ENCODE assay signal across 14 cellular contexts in the genomic region with DNA sequence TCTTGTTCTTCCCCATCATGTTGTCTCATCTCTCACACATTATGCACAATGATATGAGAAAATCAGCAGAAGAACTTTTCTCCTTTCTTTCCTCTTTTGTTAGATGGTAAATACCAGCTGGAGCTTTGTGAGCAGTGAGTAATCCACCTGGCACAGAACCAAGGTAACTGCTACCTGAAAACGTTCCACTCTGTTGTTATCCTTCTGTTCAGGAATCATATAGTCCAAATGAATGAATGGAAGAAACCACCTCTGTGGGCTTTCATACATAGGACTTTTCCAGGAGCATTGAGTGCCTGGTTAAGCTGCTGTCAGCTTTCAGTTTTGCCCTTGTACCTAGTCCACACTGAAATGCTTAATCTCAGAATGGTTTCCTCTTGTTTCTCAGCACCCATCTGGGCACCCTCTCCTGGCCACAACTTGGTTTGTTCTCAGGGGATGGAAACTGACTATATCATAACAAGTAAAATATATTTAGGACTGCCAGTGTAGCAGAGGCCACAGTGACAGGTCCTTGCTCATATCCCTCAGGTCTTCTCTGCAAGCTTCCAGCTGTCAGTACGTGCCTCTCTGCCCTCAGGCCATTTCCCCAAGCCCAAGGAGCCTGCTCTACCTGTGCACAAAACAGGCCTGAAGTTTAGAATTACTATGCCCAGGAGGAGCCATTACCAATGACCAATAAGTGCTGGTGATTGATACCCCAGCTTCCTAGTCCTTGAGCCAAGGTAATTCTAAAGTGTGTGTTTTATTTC. TPM values are rescaled to one million over a fixed set of nuclear protein-coding genes. Genes with fewer than 3 reads are reported as not detected.
DNase-seq lines count a peak whose midpoint lies in the region; ATAC-seq, FAIRE-seq and TF ChIP-seq lines count a peak whose summit lies in the region.
"Had no signal": no experiment of that assay in that cellular context is flagged by ENCODE, and none has a peak within 500 bp of the region (broad histone marks: within the 10 kb centered on the region; RNA-seq: fewer than 3 reads in every experiment).

No MANE protein-coding gene starts in this region.

- no peak for FAIRE-seq in HepG2 (lab: Jason Lieb, UNC)

- POLR2A ChIA-PET in HepG2 (lab: Yijun Ruan, JAX) = no interaction called here

- H3K79me2 ChIP-seq in HepG2 (ENCODE audit: insufficient read depth, low read length) = no peaks in the 10 kb centered on the region
- H3K79me2 ChIP-seq: parathyroid adenoma had no signal

- peak; percentile 29 for DNase-seq in DMS153 (lab: John Stamatoyannopoulos, UW)
- DNase-seq in M059J (ENCODE audit: low read depth) = peak; percentile 65
- peak; percentile 70 for DNase-seq in astrocyte of the hippocampus (ENCODE audit: low read depth, low spot score)
- DNase-seq in HepG2 (ENCODE audit: low spot score) = no peak
- no peak for DNase-seq in lower leg skin (ENCODE audit: low spot score in 2 of 2)
- DNase-seq: activated CD4-positive, alpha-beta T cell treated with anti-CD3 and anti-CD28 coated beads for 1 hour; EL; H9; mesenchymal stem cell; NCI-H1048 had no signal

- TF ChIP-seq RAD21 in HepG2 (CRISPR knock-in tag; IDR thresholded peaks at IDR 0.05) = no peak

- TF ChIP-seq CTCF in HepG2 (CRISPR knock-in tag; IDR thresholded peaks at IDR 0.05) = no peak
- no peak for TF ChIP-seq CTCF in lower leg skin (IDR thresholded peaks at IDR 0.05)

- TF ChIP-seq POLR2A in HepG2 (IDR thresholded peaks at IDR 0.05; ENCODE audit: insufficient read depth in 1 of 2, low read depth in 2 of 2, low read length in 2 of 2) (no peak), lower leg skin (IDR thresholded peaks at IDR 0.05) (no peak)

- peaks cover 31% of the 10 kb centered on the region for H3K4me1 ChIP-seq in HepG2 (ENCODE audit: insufficient read depth, low read length)
- H3K4me1 ChIP-seq: parathyroid adenoma had no signal

- H3K9me3 ChIP-seq in HepG2 (ENCODE audit: low read length) = no peaks in the 10 kb centered on the region

- H3K4me3 ChIP-seq in HepG2 (replicated peaks in 1 of 3; ENCODE audit: insufficient read depth in 1 of 3, low read depth in 2 of 3, low read length in 3 of 3) (no peak overlapping the region), lower leg skin (ENCODE audit: low read depth, poor library complexity, severe bottlenecking) (no peak overlapping the region)

- H3K4me2 ChIP-seq in HepG2 (ENCODE audit: low read depth, low read length) = no peak overlapping the region

- no peak overlapping the region for H3K27ac ChIP-seq in HepG2 (ENCODE audit: extremely low read length, insufficient read depth, low read length)
- H3K27ac ChIP-seq: parathyroid adenoma had no signal

- intact Hi-C loops in HepG2 (cut with micrococcal nuclease; ENCODE audit: unreplicated experiment) = no loop called here
- intact Hi-C loops in lower leg skin (cut with DNase I; ENCODE audit: low total_unique reads) = no loop called here

- no peak overlapping the region for H3K9ac ChIP-seq in HepG2 (ENCODE audit: insufficient read depth, low read depth, low read length)
- H3K9ac ChIP-seq: parathyroid adenoma had no signal

- in situ Hi-C loops in HepG2 (cut with HindIII; ENCODE audit: extremely low pct_ligation_motif_present, low pct_unique_long_range_greater_than_20kb) = no loop called here

- BruUV-seq in HepG2 (replicated peaks; lab: Mats Ljungman, UMichigan) = no TSS peak

- H3K36me3 ChIP-seq in HepG2 (replicated peaks in 1 of 2; ENCODE audit: control insufficient read depth in 1 of 2, insufficient read depth in 2 of 2, low read length in 2 of 2) = no peaks in the 10 kb centered on the region

- H4K20me1 ChIP-seq in HepG2 (ENCODE audit: insufficient read depth, low read length) = no peaks in the 10 kb centered on the region

- H3K27me3 ChIP-seq in HepG2 (ENCODE audit: control insufficient read depth in 1 of 2, insufficient read depth in 2 of 2, low read length in 2 of 2) = no peaks in the 10 kb centered on the region

- no peak for TF ChIP-seq EP300 in HepG2 (IDR thresholded peaks at IDR 0.05; ENCODE audit: low read depth in 2 of 2, low read length in 2 of 2)
- TF ChIP-seq EP300 in HepG2 (CRISPR knock-in tag; IDR thresholded peaks at IDR 0.05; ENCODE audit: borderline replicate concordance) = no peak

- 0% methylated on average over 2 of the region's 2 CpGs for WGBS in HepG2 (ENCODE audit: low lambda C conversion rate)
- WGBS in lower leg skin, 2 donors = 18 to 21% methylated on average over 2 of the region's 2 CpGs

- CTCF ChIA-PET in HepG2 (lab: Yijun Ruan, JAX; ENCODE audit: low intra/inter-chr PET ratio, low total read pairs) = no interaction called here

- H2AFZ ChIP-seq in HepG2 (ENCODE audit: low read length) = no peak overlapping the region
- H2AFZ ChIP-seq: parathyroid adenoma had no signal

- peak; percentile 42; the same call in 2 of the 3 replicates for ATAC-seq in HepG2
- ATAC-seq in HG03139 (IDR thresholded peaks at IDR 0.05; ENCODE audit: unreplicated experiment) = no peak
- no peak for ATAC-seq in HG03045 (IDR thresholded peaks at IDR 0.05; ENCODE audit: unreplicated experiment)
- ATAC-seq in GM18511 (IDR thresholded peaks at IDR 0.05; ENCODE audit: unreplicated experiment) = no peak

TF ChIP-seq in HepG2, 621 proteins besides CTCF, POLR2A, EP300 and RAD21:
- TF ChIP-seq CREB1 (IDR thresholded peaks at IDR 0.05) (no peak), CREB1 (CRISPR knock-in tag; IDR thresholded peaks at IDR 0.05) (no peak), PRDM10 (CRISPR knock-in tag; IDR thresholded peaks at IDR 0.05; ENCODE audit: low read depth) (peak; percentile 20; the same call in 1 of the 2 replicates)
- TF ChIP-seq, protein P1, sequence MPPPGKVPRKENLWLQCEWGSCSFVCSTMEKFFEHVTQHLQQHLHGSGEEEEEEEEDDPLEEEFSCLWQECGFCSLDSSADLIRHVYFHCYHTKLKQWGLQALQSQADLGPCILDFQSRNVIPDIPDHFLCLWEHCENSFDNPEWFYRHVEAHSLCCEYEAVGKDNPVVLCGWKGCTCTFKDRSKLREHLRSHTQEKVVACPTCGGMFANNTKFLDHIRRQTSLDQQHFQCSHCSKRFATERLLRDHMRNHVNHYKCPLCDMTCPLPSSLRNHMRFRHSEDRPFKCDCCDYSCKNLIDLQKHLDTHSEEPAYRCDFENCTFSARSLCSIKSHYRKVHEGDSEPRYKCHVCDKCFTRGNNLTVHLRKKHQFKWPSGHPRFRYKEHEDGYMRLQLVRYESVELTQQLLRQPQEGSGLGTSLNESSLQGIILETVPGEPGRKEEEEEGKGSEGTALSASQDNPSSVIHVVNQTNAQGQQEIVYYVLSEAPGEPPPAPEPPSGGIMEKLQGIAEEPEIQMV (CRISPR knock-in tag; IDR thresholded peaks at IDR 0.05; ENCODE audit: low read depth) = no peak

RNA-seq across cellular contexts. Expression of gene SLC4A7, which starts 23.5 kb away (rescaled TPM):
- 31.4 and 50.1 TPM in 2 replicates for total RNA-seq in M059J (2014; rRNA removed; shearing (Covaris generic))
- total RNA-seq in HepG2 (2016; rRNA removed; fragmentation: Illumina TruSeq; extraction: Trizol) (34.0 and 43.8 TPM in 2 replicates), lower leg skin (10 to 100 TPM in 2 of 4 donors, 1 to 10 TPM in 2; 3.8 to 11.4 (median 9.9) TPM)
- 34.8 and 42.1 TPM in 2 replicates for total RNA-seq in HepG2 (2016; cell fraction: cytosol; rRNA removed; fragmentation: Illumina TruSeq; extraction: Trizol; ENCODE audit: low read depth)
- 29.3 and 44.3 TPM in 2 replicates for total RNA-seq in HepG2 (2016; cell fraction: insoluble cytoplasmic fraction; rRNA removed; fragmentation: Illumina TruSeq; extraction: Trizol)
- 28.7 and 35.6 TPM in 2 replicates for total RNA-seq in HepG2 (2016; cell fraction: membrane; rRNA removed; fragmentation: Illumina TruSeq; extraction: Trizol)
- total RNA-seq in HepG2 (2016; cell fraction: nucleus; rRNA removed; fragmentation: Illumina TruSeq; extraction: Trizol) = 71.7 and 82.7 TPM in 2 replicates
- polyA plus RNA-seq in HepG2 (2011; rRNA removed) = 11.5 and 16.4 TPM in 2 replicates
- polyA plus RNA-seq in HepG2 (2011; cell fraction: cytosol; rRNA removed) = 4.3 and 6.6 TPM in 2 replicates
- polyA plus RNA-seq in HepG2 (2011; cell fraction: nucleus; rRNA removed) = 25.4 and 28.4 TPM in 2 replicates
- 17.0 and 18.8 TPM in 2 replicates for polyA plus RNA-seq in HepG2 (2012)
- polyA plus RNA-seq in HepG2 (2016; cell fraction: cytosol; fragmentation: Illumina TruSeq; extraction: Trizol; ENCODE audit: low read depth) = 0.26 and 0.35 TPM in 2 replicates
- 5.9 and 6.7 TPM in 2 replicates for polyA plus RNA-seq in HepG2 (2016; cell fraction: insoluble cytoplasmic fraction; fragmentation: Illumina TruSeq; extraction: Trizol; ENCODE audit: low read depth)
- polyA plus RNA-seq in HepG2 (2016; cell fraction: membrane; fragmentation: Illumina TruSeq; extraction: Trizol; ENCODE audit: low read depth) = 0.84 and 1.2 TPM in 2 replicates
- 35.5 and 37.9 TPM in 2 replicates for polyA plus RNA-seq in HepG2 (2016; cell fraction: nucleus; fragmentation: Illumina TruSeq; extraction: Trizol; ENCODE audit: insufficient read depth, low read depth)
- polyA minus RNA-seq in HepG2 (2011; rRNA and poly(A)+ RNA removed; ENCODE audit: low replicate concordance) = 15.4 and 26.8 TPM in 2 replicates
- 51.8 and 52.8 TPM in 2 replicates for polyA minus RNA-seq in HepG2 (2011; cell fraction: cytosol; rRNA and poly(A)+ RNA removed)
- polyA minus RNA-seq in HepG2 (2011; cell fraction: nucleus; rRNA and poly(A)+ RNA removed) = 130 and 149 TPM in 2 replicates

Comparison
In these comparisons a context has a peak if more than half of its experiments do, and no peak if none do; other contexts are left out.
1. DNase-seq: peak in DMS153 (single experiment), M059J (single experiment) and astrocyte of the hippocampus (single experiment); none in HepG2 (single experiment) and lower leg skin (0 of 2).